In genomic region chr17:82831818-82832200, GRCh38 we compare ENCODE assay signal across 1 cellular context.
TF ChIP-seq lines count a peak whose summit lies in the region.

No MANE protein-coding gene starts in this region.

TF ChIP-seq in GM23338, 12 proteins besides CTCF, POLR2A, EP300 and RAD21 (continued from another document):
- TF ChIP-seq ZNF462 (CRISPR knock-in tag; IDR thresholded peaks at IDR 0.05) (no peak), ZNF331 (CRISPR knock-in tag; IDR thresholded peaks at IDR 0.05; ENCODE audit: low read depth) (no peak), ETS1 (IDR thresholded peaks at IDR 0.05) (no peak), JUNB (IDR thresholded peaks at IDR 0.05; ENCODE audit: unreplicated experiment) (no peak), ZNF114 (CRISPR knock-in tag; IDR thresholded peaks at IDR 0.05) (no peak), EZH2 (IDR thresholded peaks at IDR 0.05; ENCODE audit: low read depth, unreplicated experiment) (no peak), STAT1 (IDR thresholded peaks at IDR 0.05; ENCODE audit: unreplicated experiment) (no peak)
